ENCODE assay signal across 23 cellular contexts in genomic region chr15:51071609-51072008, GRCh38. TPM values are rescaled to one million over a fixed set of nuclear protein-coding genes. Genes with fewer than 3 reads are reported as not detected.
DNase-seq lines count a peak whose midpoint lies in the region; ATAC-seq and TF ChIP-seq lines count a peak whose summit lies in the region.
"Had no signal": no experiment of that assay in that cellular context is flagged by ENCODE, and none has a peak within 500 bp of the region (broad histone marks: within the 10 kb centered on the region; RNA-seq: fewer than 3 reads in every experiment).

No MANE protein-coding gene starts in this region.

- no peak for TF ChIP-seq CTCF in CD4-positive, alpha-beta T cell (IDR thresholded peaks at IDR 0.05)

- H3K27me3 ChIP-seq in CD4-positive, alpha-beta T cell (ENCODE audit: control insufficient read depth, insufficient read depth, low read length) = no peaks in the 10 kb centered on the region
- H3K27me3 ChIP-seq: Peyer's patch had no signal

- H3K27ac ChIP-seq in CD4-positive, alpha-beta T cell (ENCODE audit: low read depth, low read length) = no peak overlapping the region
- H3K27ac ChIP-seq: A549, KMS-11, Peyer's patch had no signal

- peaks cover 2% of the 10 kb centered on the region for H3K27me3 Mint-ChIP-seq in activated CD4-positive, alpha-beta T cell treated with anti-CD3 and anti-CD28 coated beads, Interleukin-2, amount 10 ng/mL, durations not matched to agents 7 days and 5 days
- H3K27me3 Mint-ChIP-seq in CD4-positive, alpha-beta T cell = no peaks in the 10 kb centered on the region
- H3K27me3 Mint-ChIP-seq in activated T-helper 2 cell treated with anti-CD3 and anti-CD28 coated beads, Interferon-gamma antibody, Interleukin-2, Interleukin-4, amounts not matched to agents 10 μg/mL and 5 μg/mL and 100 μg/mL, durations not matched to agents 14 hours and 24 hours and 36 hours (ENCODE audit: low read depth) = peaks cover 3% of the 10 kb centered on the region

- no peak for DNase-seq in activated CD4-positive, alpha-beta T cell treated with anti-CD3 and anti-CD28 coated beads, Interleukin-2, amount 10 ng/mL, durations not matched to agents 7 days and 5 days
- DNase-seq in activated CD4-positive, alpha-beta T cell treated with anti-CD3 and anti-CD28 coated beads for 1 hour = no peak
- DNase-seq in CD4-positive, alpha-beta T cell = no peak
- peak; percentile 29 for DNase-seq in MV-4-11 (lab: John Stamatoyannopoulos, UW)
- DNase-seq in activated T-helper 2 cell treated with anti-CD3 and anti-CD28 coated beads, Interferon-gamma antibody, Interleukin-2, Interleukin-4, amounts not matched to agents 10 μg/mL and 5 μg/mL and 100 μg/mL, durations not matched to agents 14 hours and 24 hours and 36 hours (ENCODE audit: low spot score) = no peak
- DNase-seq in left cardiac atrium = no peak
- DNase-seq: BE2C; CD4-positive, CD25-positive, alpha-beta regulatory T cell; COR-L47; DMS79; H7; IMR-90; NCI-H1092 treated with DMSO at 0.1 percent for 48 hours; NCI-H1436 treated with DMSO at 0.1 percent for 48 hours; NCI-H1930; NCI-H226; NCI-H510A treated with DMSO at 0.1 percent for 48 hours; NCI-H748 treated with DMSO at 0.1 percent for 48 hours; Peyer's patch had no signal

- no peak for ATAC-seq in CD4-positive, alpha-beta T cell (ENCODE audit: poor library complexity)
- ATAC-seq in GM18907 (IDR thresholded peaks at IDR 0.05; ENCODE audit: unreplicated experiment) = no peak
- no peak for ATAC-seq in left cardiac atrium
- ATAC-seq: A549 had no signal

- intact Hi-C loops in CD4-positive, alpha-beta T cell (cut with DNase I, micrococcal nuclease) = no loop called here
- intact Hi-C loops in activated T-helper 2 cell treated with anti-CD3 and anti-CD28 coated beads, Interferon-gamma antibody, Interleukin-2, Interleukin-4, amounts not matched to agents 10 μg/mL and 5 μg/mL and 100 μg/mL, durations not matched to agents 14 hours and 24 hours and 36 hours (cut with micrococcal nuclease) = no loop called here
- intact Hi-C loops in left cardiac atrium (cut with DNase I) = no loop called here

- H3K27ac Mint-ChIP-seq in activated CD4-positive, alpha-beta T cell treated with anti-CD3 and anti-CD28 coated beads, Interleukin-2, amount 10 ng/mL, durations not matched to agents 7 days and 5 days = peak overlapping the region; percentile 34
- H3K27ac Mint-ChIP-seq in CD4-positive, alpha-beta T cell = peak overlapping the region; percentile 46
- H3K27ac Mint-ChIP-seq in activated T-helper 2 cell treated with anti-CD3 and anti-CD28 coated beads, Interferon-gamma antibody, Interleukin-2, Interleukin-4, amounts not matched to agents 10 μg/mL and 5 μg/mL and 100 μg/mL, durations not matched to agents 14 hours and 24 hours and 36 hours = peak overlapping the region; percentile 24

- H3K4me1 Mint-ChIP-seq in activated CD4-positive, alpha-beta T cell treated with anti-CD3 and anti-CD28 coated beads, Interleukin-2, amount 10 ng/mL, durations not matched to agents 7 days and 5 days = peaks cover 21% of the 10 kb centered on the region
- H3K4me1 Mint-ChIP-seq in CD4-positive, alpha-beta T cell (ENCODE audit: low read depth) = peaks cover 9% of the 10 kb centered on the region
- peaks cover 22% of the 10 kb centered on the region for H3K4me1 Mint-ChIP-seq in activated T-helper 2 cell treated with anti-CD3 and anti-CD28 coated beads, Interferon-gamma antibody, Interleukin-2, Interleukin-4, amounts not matched to agents 10 μg/mL and 5 μg/mL and 100 μg/mL, durations not matched to agents 14 hours and 24 hours and 36 hours (ENCODE audit: low read depth)

- no peaks in the 10 kb centered on the region for H3K9me3 Mint-ChIP-seq in activated CD4-positive, alpha-beta T cell treated with anti-CD3 and anti-CD28 coated beads, Interleukin-2, amount 10 ng/mL, durations not matched to agents 7 days and 5 days
- no peaks in the 10 kb centered on the region for H3K9me3 Mint-ChIP-seq in CD4-positive, alpha-beta T cell
- no peaks in the 10 kb centered on the region for H3K9me3 Mint-ChIP-seq in activated T-helper 2 cell treated with anti-CD3 and anti-CD28 coated beads, Interferon-gamma antibody, Interleukin-2, Interleukin-4, amounts not matched to agents 10 μg/mL and 5 μg/mL and 100 μg/mL, durations not matched to agents 14 hours and 24 hours and 36 hours
- H3K9me3 Mint-ChIP-seq: CD4-positive, CD25-positive, alpha-beta regulatory T cell had no signal

- H3K9me3 ChIP-seq in CD4-positive, alpha-beta T cell (ENCODE audit: control insufficient read depth, low read length) = no peaks in the 10 kb centered on the region
- H3K9me3 ChIP-seq: A549, BE2C, Peyer's patch had no signal

- H3K36me3 Mint-ChIP-seq in activated CD4-positive, alpha-beta T cell treated with anti-CD3 and anti-CD28 coated beads, Interleukin-2, amount 10 ng/mL, durations not matched to agents 7 days and 5 days (ENCODE audit: low read depth) = no peaks in the 10 kb centered on the region
- no peaks in the 10 kb centered on the region for H3K36me3 Mint-ChIP-seq in CD4-positive, alpha-beta T cell (ENCODE audit: low read depth)
- no peaks in the 10 kb centered on the region for H3K36me3 Mint-ChIP-seq in activated T-helper 2 cell treated with anti-CD3 and anti-CD28 coated beads, Interferon-gamma antibody, Interleukin-2, Interleukin-4, amounts not matched to agents 10 μg/mL and 5 μg/mL and 100 μg/mL, durations not matched to agents 14 hours and 24 hours and 36 hours (ENCODE audit: low read depth)
- H3K36me3 Mint-ChIP-seq: CD4-positive, CD25-positive, alpha-beta regulatory T cell had no signal

- POLR2A ChIA-PET in activated CD4-positive, alpha-beta T cell treated with anti-CD3 and anti-CD28 coated beads, Interleukin-2, amount 10 ng/mL, durations not matched to agents 7 days and 5 days (lab: Charles Lee) = no interaction called here
- POLR2A ChIA-PET in CD4-positive, alpha-beta T cell (lab: Charles Lee) = no interaction called here

- CTCF ChIA-PET in activated CD4-positive, alpha-beta T cell treated with anti-CD3 and anti-CD28 coated beads, Interleukin-2, amount 10 ng/mL, durations not matched to agents 7 days and 5 days (lab: Charles Lee) = no interaction called here
- CTCF ChIA-PET in CD4-positive, alpha-beta T cell (lab: Charles Lee) = no interaction called here

- H3K4me3 Mint-ChIP-seq in activated CD4-positive, alpha-beta T cell treated with anti-CD3 and anti-CD28 coated beads, Interleukin-2, amount 10 ng/mL, durations not matched to agents 7 days and 5 days = no peak overlapping the region
- H3K4me3 Mint-ChIP-seq in CD4-positive, alpha-beta T cell = no peak overlapping the region
- no peak overlapping the region for H3K4me3 Mint-ChIP-seq in activated T-helper 2 cell treated with anti-CD3 and anti-CD28 coated beads, Interferon-gamma antibody, Interleukin-2, Interleukin-4, amounts not matched to agents 10 μg/mL and 5 μg/mL and 100 μg/mL, durations not matched to agents 14 hours and 24 hours and 36 hours (ENCODE audit: low read depth)
- H3K4me3 Mint-ChIP-seq: CD4-positive, CD25-positive, alpha-beta regulatory T cell had no signal

RNA-seq across cellular contexts. Expression of gene TNFAIP8L3, which starts 23.1 kb away (rescaled TPM):
- total RNA-seq in activated CD4-positive, alpha-beta T cell treated with anti-CD3 and anti-CD28 coated beads, Interleukin-2, amount 10 ng/mL, durations not matched to agents 7 days and 5 days = not detected
- not detected for total RNA-seq in CD4-positive, alpha-beta T cell
- total RNA-seq in activated T-helper 2 cell treated with anti-CD3 and anti-CD28 coated beads, Interferon-gamma antibody, Interleukin-2, Interleukin-4, amounts not matched to agents 10 μg/mL and 5 μg/mL and 100 μg/mL, durations not matched to agents 14 hours and 24 hours and 36 hours = 0.98 and 1.8 TPM in 2 replicates
- total RNA-seq in left cardiac atrium = 1 to 10 TPM; 3.5 to 7.0 TPM
- total RNA-seq: CD4-positive, CD25-positive, alpha-beta regulatory T cell; OCI-LY7 had no signal
